Comparison of ENCODE assay signal across 14 cellular contexts in the genomic region with DNA sequence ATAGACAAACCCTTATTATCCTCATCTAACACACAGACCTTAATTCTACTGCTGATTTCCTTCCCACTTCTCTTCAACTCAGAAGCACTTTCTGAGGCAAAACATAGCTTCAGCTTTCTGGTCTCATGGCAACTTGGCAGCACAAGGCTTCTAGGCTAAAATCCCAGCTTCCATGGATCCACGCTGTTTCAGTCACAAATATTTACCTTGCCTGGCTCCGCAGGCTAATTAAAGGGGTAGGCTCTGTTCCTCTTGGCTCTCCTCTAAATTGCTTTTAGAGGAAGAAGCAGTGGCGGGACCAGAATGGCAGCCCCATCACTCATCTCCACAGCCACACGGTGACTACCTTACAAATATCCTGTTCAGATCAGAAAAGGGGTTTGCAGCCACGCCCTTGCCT.
DNase-seq lines count a peak whose midpoint lies in the region; ATAC-seq and TF ChIP-seq lines count a peak whose summit lies in the region.
"Had no signal": no experiment of that assay in that cellular context is flagged by ENCODE, and none has a peak within 500 bp of the region (broad histone marks: within the 10 kb centered on the region; RNA-seq: fewer than 3 reads in every experiment).

No MANE protein-coding gene starts in this region.

- peaks cover 0 to 6% (median 0%) of the 10 kb centered on the region in 3 donors for H3K9me3 ChIP-seq in gastroesophageal sphincter
- H3K9me3 ChIP-seq: SJSA1 had no signal

- no peak for TF ChIP-seq CTCF in gastroesophageal sphincter (IDR thresholded peaks at IDR 0.05)
- no peak for TF ChIP-seq CTCF in progenitor cell of endocrine pancreas (IDR thresholded peaks at IDR 0.05; ENCODE audit: unreplicated experiment)

- H3K4me3 ChIP-seq in gastroesophageal sphincter: peak overlapping the region in 1 of 2 donors; percentile 12
- H3K4me3 ChIP-seq: SJSA1 had no signal

- peak overlapping the region; percentile 62 to 79 (median 70) for H3K27ac ChIP-seq in gastroesophageal sphincter
- H3K27ac ChIP-seq: SJSA1 had no signal

- ATAC-seq in gastroesophageal sphincter (peak; percentile 39), GM21447 (IDR thresholded peaks at IDR 0.05; ENCODE audit: unreplicated experiment) (no peak), GM18907 (IDR thresholded peaks at IDR 0.05; ENCODE audit: unreplicated experiment) (no peak)
- ATAC-seq in activated CD8-positive, alpha-beta memory T cell treated with anti-CD3 and anti-CD28 coated beads, Interleukin-2, amount 10 ng/mL, durations not matched to agents 7 days and 5 days: no peak
- ATAC-seq: activated CD8-positive, alpha-beta T cell treated with anti-CD3 and anti-CD28 coated beads, Interleukin-2, amount 10 ng/mL, durations not matched to agents 7 days and 5 days; natural killer cell treated with Interleukin-12 subunit alpha and Interleukin-12 subunit beta and Interleukin-15 and Interleukin-18, amount 100 ng/mL, for 72 hours; stimulated activated naive CD8-positive, alpha-beta T cell treated with anti-CD3 and anti-CD28 coated beads, Interleukin-15, Interleukin-2, amounts not matched to agents 100 U/mL and 50 U/mL, for 24 hours had no signal

- WGBS in gastroesophageal sphincter (ENCODE audit: low coverage in 1 of 2), 2 donors: 14 to 33% methylated on average over 1 to 5 of the region's 5 CpGs

- peaks cover 21% of the 10 kb centered on the region for H3K4me1 Mint-ChIP-seq in progenitor cell of endocrine pancreas (ENCODE audit: low read depth)
- H3K4me1 Mint-ChIP-seq in activated CD8-positive, alpha-beta memory T cell treated with anti-CD3 and anti-CD28 coated beads, Interleukin-2, amount 10 ng/mL, durations not matched to agents 7 days and 5 days: no peaks in the 10 kb centered on the region
- H3K4me1 Mint-ChIP-seq: CD4-positive, CD25-positive, alpha-beta regulatory T cell had no signal

- no peaks in the 10 kb centered on the region for H3K36me3 ChIP-seq in gastroesophageal sphincter
- H3K36me3 ChIP-seq: SJSA1 had no signal

- peak overlapping the region; percentile 52 for H3K27ac Mint-ChIP-seq in progenitor cell of endocrine pancreas
- H3K27ac Mint-ChIP-seq in activated CD8-positive, alpha-beta memory T cell treated with anti-CD3 and anti-CD28 coated beads, Interleukin-2, amount 10 ng/mL, durations not matched to agents 7 days and 5 days: no peak overlapping the region
- H3K27ac Mint-ChIP-seq: activated CD8-positive, alpha-beta T cell treated with anti-CD3 and anti-CD28 coated beads, Interleukin-2, amount 10 ng/mL, durations not matched to agents 7 days and 5 days; CD4-positive, CD25-positive, alpha-beta regulatory T cell; natural killer cell treated with Interleukin-12 subunit alpha and Interleukin-12 subunit beta and Interleukin-15 and Interleukin-18, amount 100 ng/mL, for 72 hours had no signal

- CTCF ChIA-PET in activated CD8-positive, alpha-beta memory T cell treated with anti-CD3 and anti-CD28 coated beads, Interleukin-2, amount 10 ng/mL, durations not matched to agents 7 days and 5 days (lab: Charles Lee): no interaction called here

- peak; percentile 79 for DNase-seq in NCI-H1105 (lab: John Stamatoyannopoulos, UW)
- peak; percentile 73 for DNase-seq in NCI-H2227 (lab: John Stamatoyannopoulos, UW; ENCODE audit: unreplicated experiment)
- no peak for DNase-seq in progenitor cell of endocrine pancreas (ENCODE audit: low spot score, unreplicated experiment)
- no peak for DNase-seq in activated CD8-positive, alpha-beta memory T cell treated with anti-CD3 and anti-CD28 coated beads, Interleukin-2, amount 10 ng/mL, durations not matched to agents 7 days and 5 days
- DNase-seq: activated CD8-positive, alpha-beta T cell treated with anti-CD3 and anti-CD28 coated beads, Interleukin-2, amount 10 ng/mL, durations not matched to agents 7 days and 5 days; activated effector memory CD4-positive, alpha-beta T cell treated with anti-CD3 and anti-CD28 coated beads, Interleukin-2, amount 50 U/mL, for 16 hours; CD4-positive, CD25-positive, alpha-beta regulatory T cell; foreskin melanocyte; stimulated activated naive CD8-positive, alpha-beta T cell treated with anti-CD3 and anti-CD28 coated beads, Interleukin-15, Interleukin-2, amounts not matched to agents 100 U/mL and 50 U/mL, for 24 hours had no signal

- peaks cover 0 to 27% (median 13%) of the 10 kb centered on the region in 3 donors for H3K4me1 ChIP-seq in gastroesophageal sphincter
- H3K4me1 ChIP-seq: SJSA1 had no signal

- no peaks in the 10 kb centered on the region for H3K27me3 Mint-ChIP-seq in progenitor cell of endocrine pancreas
- peaks cover 14% of the 10 kb centered on the region for H3K27me3 Mint-ChIP-seq in activated CD8-positive, alpha-beta memory T cell treated with anti-CD3 and anti-CD28 coated beads, Interleukin-2, amount 10 ng/mL, durations not matched to agents 7 days and 5 days

- peaks cover 4% of the 10 kb centered on the region for H3K36me3 Mint-ChIP-seq in progenitor cell of endocrine pancreas (ENCODE audit: insufficient read depth)
- no peaks in the 10 kb centered on the region for H3K36me3 Mint-ChIP-seq in activated CD8-positive, alpha-beta memory T cell treated with anti-CD3 and anti-CD28 coated beads, Interleukin-2, amount 10 ng/mL, durations not matched to agents 7 days and 5 days
- H3K36me3 Mint-ChIP-seq: CD4-positive, CD25-positive, alpha-beta regulatory T cell; natural killer cell treated with Interleukin-12 subunit alpha and Interleukin-12 subunit beta and Interleukin-15 and Interleukin-18, amount 100 ng/mL, for 72 hours had no signal

- H3K27me3 ChIP-seq in gastroesophageal sphincter: no peaks in the 10 kb centered on the region
- H3K27me3 ChIP-seq: SJSA1 had no signal

- TF ChIP-seq EP300 in gastroesophageal sphincter (IDR thresholded peaks at IDR 0.05): no peak

- TF ChIP-seq POLR2A in gastroesophageal sphincter (IDR thresholded peaks at IDR 0.05): no peak

- no peak overlapping the region for H3K4me3 Mint-ChIP-seq in progenitor cell of endocrine pancreas (ENCODE audit: low read depth)
- no peak overlapping the region for H3K4me3 Mint-ChIP-seq in activated CD8-positive, alpha-beta memory T cell treated with anti-CD3 and anti-CD28 coated beads, Interleukin-2, amount 10 ng/mL, durations not matched to agents 7 days and 5 days
- H3K4me3 Mint-ChIP-seq: activated CD8-positive, alpha-beta T cell treated with anti-CD3 and anti-CD28 coated beads, Interleukin-2, amount 10 ng/mL, durations not matched to agents 7 days and 5 days; CD4-positive, CD25-positive, alpha-beta regulatory T cell; natural killer cell treated with Interleukin-12 subunit alpha and Interleukin-12 subunit beta and Interleukin-15 and Interleukin-18, amount 100 ng/mL, for 72 hours had no signal

- H3K9me3 Mint-ChIP-seq in progenitor cell of endocrine pancreas (ENCODE audit: low read depth): peaks cover 12% of the 10 kb centered on the region
- H3K9me3 Mint-ChIP-seq in activated CD8-positive, alpha-beta memory T cell treated with anti-CD3 and anti-CD28 coated beads, Interleukin-2, amount 10 ng/mL, durations not matched to agents 7 days and 5 days (ENCODE audit: low read depth): peaks cover 2% of the 10 kb centered on the region
- H3K9me3 Mint-ChIP-seq: natural killer cell treated with Interleukin-12 subunit alpha and Interleukin-12 subunit beta and Interleukin-15 and Interleukin-18, amount 100 ng/mL, for 72 hours had no signal

Comparison
In these comparisons a context has a peak if more than half of its experiments do, and no peak if none do; other contexts are left out.
1. DNase-seq: peak in NCI-H1105 (single experiment) and NCI-H2227 (single experiment); none in progenitor cell of endocrine pancreas (single experiment) and activated CD8-positive, alpha-beta memory T cell treated with anti-CD3 and anti-CD28 coated beads, Interleukin-2, amount 10 ng/mL, durations not matched to agents 7 days and 5 days (single experiment).